In genomic region chr12:115517913-115518312, GRCh38 we compare ENCODE assay signal across 39 cellular contexts.
"Had no signal": no experiment of that assay in that cellular context is flagged by ENCODE, and none has a peak within 500 bp of the region (broad histone marks: within the 10 kb centered on the region; RNA-seq: fewer than 3 reads in every experiment).

No MANE protein-coding gene starts in this region.

- H3K27me3 ChIP-seq: adrenal gland, ascending aorta, body of pancreas, brain microvascular endothelial cell, breast epithelium, cardiac muscle cell had no signal

- H3K4me1 ChIP-seq: adrenal gland, ascending aorta, body of pancreas, breast epithelium had no signal

- H3K4me3 ChIP-seq: adrenal gland, ascending aorta, body of pancreas, breast epithelium, cardiac muscle cell had no signal

- H3K4me3 Mint-ChIP-seq: activated naive CD4-positive, alpha-beta T cell treated with anti-CD3 and anti-CD28 coated beads for 36 hours; activated naive CD4-positive, alpha-beta T cell treated with anti-CD3 and anti-CD28 coated beads, Interleukin-2, amount 10 ng/mL, durations not matched to agents 7 days and 5 days; activated naive CD4-positive, alpha-beta T cell treated with anti-CD3 and anti-CD28 coated beads, Interleukin-2, amount 50 U/mL, for 24 hours; activated naive CD8-positive, alpha-beta T cell; activated naive CD8-positive, alpha-beta T cell treated with anti-CD3 and anti-CD28 coated beads for 36 hours; activated naive CD8-positive, alpha-beta T cell treated with anti-CD3 and anti-CD28 coated beads, Interleukin-2, amount 10 ng/mL, durations not matched to agents 7 days and 5 days; activated naive CD8-positive, alpha-beta T cell treated with anti-CD3 and anti-CD28 coated beads, Interleukin-2, amount 50 U/mL, for 24 hours; activated T-cell treated with anti-CD3 and anti-CD28 coated beads, Interleukin-2, amount 50 U/mL, for 24 hours; activated T-cell treated with anti-CD3 and anti-CD28 coated beads, Interleukin-2, amount 50 U/mL, for 4 hours; activated T-cell treated with anti-CD3 and anti-CD28 coated beads, Interleukin-2, amount 50 U/mL, for 72 hours; activated T-helper 1 cell treated with anti-CD3 and anti-CD28 coated beads, Interleukin-12 subunit alpha, Interleukin-12 subunit beta, Interleukin-2, Interleukin-4 antibody, amounts not matched to agents 30 ng/mL and 10 ng/mL and 1 ng/mL, durations not matched to agents 14 hours and 24 hours and 36 hours; activated T-helper 17 cell treated with anti-CD3 and anti-CD28 coated beads, Interleukin-2, amount 50 U/mL, for 72 hours; brain; central memory CD8-positive, alpha-beta T cell had no signal

- ATAC-seq: activated naive CD4-positive, alpha-beta T cell treated with anti-CD3 and anti-CD28 coated beads, Interleukin-2, amount 50 U/mL, for 72 hours; activated naive CD8-positive, alpha-beta T cell treated with anti-CD3 and anti-CD28 coated beads, Interleukin-2, amount 50 U/mL, for 24 hours; activated T-cell treated with anti-CD3 and anti-CD28 coated beads, Interleukin-2, amount 50 U/mL, for 4 hours; activated T-cell treated with anti-CD3 and anti-CD28 coated beads, Interleukin-2, amount 50 U/mL, for 72 hours; activated T-helper 17 cell treated with anti-CD3 and anti-CD28 coated beads, Interleukin-2, amount 50 U/mL, for 72 hours; body of pancreas had no signal

- H3K36me3 ChIP-seq: adrenal gland, ascending aorta, brain microvascular endothelial cell, breast epithelium, cardiac muscle cell had no signal

- H3K36me3 Mint-ChIP-seq: activated naive CD4-positive, alpha-beta T cell treated with anti-CD3 and anti-CD28 coated beads, Interleukin-2, amount 10 ng/mL, durations not matched to agents 7 days and 5 days; activated naive CD4-positive, alpha-beta T cell treated with anti-CD3 and anti-CD28 coated beads, Interleukin-2, amount 50 U/mL, for 24 hours; activated naive CD8-positive, alpha-beta T cell; activated naive CD8-positive, alpha-beta T cell treated with anti-CD3 and anti-CD28 coated beads for 36 hours; activated naive CD8-positive, alpha-beta T cell treated with anti-CD3 and anti-CD28 coated beads, Interleukin-2, amount 10 ng/mL, durations not matched to agents 7 days and 5 days; brain had no signal

- H3K27me3 Mint-ChIP-seq: activated naive CD4-positive, alpha-beta T cell treated with anti-CD3 and anti-CD28 coated beads, Interleukin-2, amount 10 ng/mL, durations not matched to agents 7 days and 5 days; activated naive CD4-positive, alpha-beta T cell treated with anti-CD3 and anti-CD28 coated beads, Interleukin-2, amount 50 U/mL, for 24 hours; activated naive CD8-positive, alpha-beta T cell; activated naive CD8-positive, alpha-beta T cell treated with anti-CD3 and anti-CD28 coated beads for 36 hours; activated naive CD8-positive, alpha-beta T cell treated with anti-CD3 and anti-CD28 coated beads, Interleukin-2, amount 10 ng/mL, durations not matched to agents 7 days and 5 days; activated naive CD8-positive, alpha-beta T cell treated with anti-CD3 and anti-CD28 coated beads, Interleukin-2, amount 50 U/mL, for 24 hours; activated T-cell treated with anti-CD3 and anti-CD28 coated beads, Interleukin-2, amount 50 U/mL, for 24 hours; activated T-helper 17 cell treated with anti-CD3 and anti-CD28 coated beads, Interleukin-2, amount 50 U/mL, for 72 hours; central memory CD8-positive, alpha-beta T cell had no signal

- H3K27ac ChIP-seq: adrenal gland, ascending aorta, body of pancreas, brain microvascular endothelial cell, breast epithelium, cardiac muscle cell had no signal

- H3K27ac Mint-ChIP-seq: activated naive CD4-positive, alpha-beta T cell treated with anti-CD3 and anti-CD28 coated beads for 36 hours; activated naive CD4-positive, alpha-beta T cell treated with anti-CD3 and anti-CD28 coated beads, Interleukin-2, amount 10 ng/mL, durations not matched to agents 7 days and 5 days; activated naive CD4-positive, alpha-beta T cell treated with anti-CD3 and anti-CD28 coated beads, Interleukin-2, amount 50 U/mL, for 24 hours; activated naive CD4-positive, alpha-beta T cell treated with anti-CD3 and anti-CD28 coated beads, Interleukin-2, amount 50 U/mL, for 72 hours; activated naive CD8-positive, alpha-beta T cell; activated naive CD8-positive, alpha-beta T cell treated with anti-CD3 and anti-CD28 coated beads, Interleukin-2, amount 10 ng/mL, durations not matched to agents 7 days and 5 days; activated naive CD8-positive, alpha-beta T cell treated with anti-CD3 and anti-CD28 coated beads, Interleukin-2, amount 50 U/mL, for 24 hours; activated T-cell treated with anti-CD3 and anti-CD28 coated beads, Interleukin-2, amount 50 U/mL, for 24 hours; activated T-cell treated with anti-CD3 and anti-CD28 coated beads, Interleukin-2, amount 50 U/mL, for 72 hours; activated T-helper 1 cell treated with anti-CD3 and anti-CD28 coated beads, Interleukin-12 subunit alpha, Interleukin-12 subunit beta, Interleukin-2, Interleukin-4 antibody, amounts not matched to agents 30 ng/mL and 10 ng/mL and 1 ng/mL, durations not matched to agents 14 hours and 24 hours and 36 hours; activated T-helper 17 cell treated with anti-CD3 and anti-CD28 coated beads, Interleukin-2, amount 50 U/mL, for 72 hours; activated T-helper 2 cell treated with anti-CD3 and anti-CD28 coated beads, Interferon-gamma antibody, Interleukin-2, Interleukin-4, amounts not matched to agents 10 μg/mL and 5 μg/mL and 100 μg/mL, durations not matched to agents 14 hours and 24 hours and 36 hours; brain had no signal

- DNase-seq: activated effector memory CD4-positive, alpha-beta T cell treated with anti-CD3 and anti-CD28 coated beads, Interleukin-2, amount 50 U/mL, for 16 hours; activated effector memory CD4-positive, alpha-beta T cell treated with Interleukin-2 at 50 U/mL for 16 hours; activated gamma-delta T cell; activated gamma-delta T cell treated with Interleukin-2 at 50 U/mL for 16 hours; activated naive CD4-positive, alpha-beta T cell; activated naive CD4-positive, alpha-beta T cell treated with anti-CD3 and anti-CD28 coated beads for 36 hours; activated naive CD4-positive, alpha-beta T cell treated with anti-CD3 and anti-CD28 coated beads, Interleukin-2, amount 10 ng/mL, durations not matched to agents 7 days and 5 days; activated naive CD4-positive, alpha-beta T cell treated with anti-CD3 and anti-CD28 coated beads, Interleukin-2, amount 50 U/mL, for 16 hours; activated naive CD4-positive, alpha-beta T cell treated with Interleukin-2 at 50 U/mL for 16 hours; activated naive CD8-positive, alpha-beta T cell treated with anti-CD3 and anti-CD28 coated beads for 36 hours; activated naive CD8-positive, alpha-beta T cell treated with anti-CD3 and anti-CD28 coated beads, Interleukin-2, amount 10 ng/mL, durations not matched to agents 7 days and 5 days; activated naive CD8-positive, alpha-beta T cell treated with anti-CD3 and anti-CD28 coated beads, Interleukin-2, amount 50 U/mL, for 24 hours; activated T-cell treated with anti-CD3 and anti-CD28 coated beads, Interleukin-2, amount 50 U/mL, for 24 hours; activated T-cell treated with anti-CD3 and anti-CD28 coated beads, Interleukin-2, amount 50 U/mL, for 4 hours; activated T-cell treated with anti-CD3 and anti-CD28 coated beads, Interleukin-2, amount 50 U/mL, for 48 hours; activated T-cell treated with anti-CD3 and anti-CD28 coated beads, Interleukin-2, amount 50 U/mL, for 72 hours; adrenal gland; amniotic stem cell; amygdala; anterior cingulate cortex; aorta; body of pancreas; brain microvascular endothelial cell; caudate nucleus; central memory CD4-positive, alpha-beta T cell; cerebellar nuclear complex had no signal

- H3K9me3 ChIP-seq: adrenal gland had no signal

- FAIRE-seq: astrocyte, bronchial epithelial cell had no signal

- H3K4me1 Mint-ChIP-seq: activated naive CD4-positive, alpha-beta T cell treated with anti-CD3 and anti-CD28 coated beads, Interleukin-2, amount 10 ng/mL, durations not matched to agents 7 days and 5 days; activated naive CD4-positive, alpha-beta T cell treated with anti-CD3 and anti-CD28 coated beads, Interleukin-2, amount 50 U/mL, for 24 hours; activated naive CD8-positive, alpha-beta T cell treated with anti-CD3 and anti-CD28 coated beads for 36 hours; activated naive CD8-positive, alpha-beta T cell treated with anti-CD3 and anti-CD28 coated beads, Interleukin-2, amount 10 ng/mL, durations not matched to agents 7 days and 5 days; activated naive CD8-positive, alpha-beta T cell treated with anti-CD3 and anti-CD28 coated beads, Interleukin-2, amount 50 U/mL, for 24 hours; activated T-helper 17 cell treated with anti-CD3 and anti-CD28 coated beads, Interleukin-2, amount 50 U/mL, for 72 hours; brain; central memory CD8-positive, alpha-beta T cell had no signal
